In the genomic region with DNA sequence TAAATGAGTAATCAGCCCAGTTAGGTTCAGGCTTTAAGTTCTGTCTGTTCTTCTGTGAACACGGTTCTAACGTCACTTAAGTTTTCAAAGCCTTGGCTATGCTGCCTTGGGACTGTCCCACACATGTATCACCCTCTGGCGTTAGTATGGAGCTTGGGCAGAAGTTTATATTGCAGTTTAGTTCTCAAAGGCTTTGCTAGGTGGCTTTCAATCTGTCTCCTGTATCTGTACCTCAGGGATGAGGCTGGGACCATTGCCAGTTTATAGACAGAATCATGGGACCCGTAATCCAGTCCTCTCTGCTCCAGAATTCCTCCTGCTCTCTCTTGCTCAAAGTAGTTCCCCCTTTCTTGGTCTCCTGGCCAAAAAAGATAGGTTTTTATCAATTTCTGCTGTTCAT, we compare ENCODE assay signal across 1 cellular context.
TF ChIP-seq lines count a peak whose summit lies in the region.

No MANE protein-coding gene starts in this region.

TF ChIP-seq in HepG2, 621 proteins besides CTCF, POLR2A, EP300 and RAD21 (continued from another document and continues in another):
- no peak for TF ChIP-seq TIGD3 (CRISPR knock-in tag; IDR thresholded peaks at IDR 0.05; ENCODE audit: borderline replicate concordance)
- TF ChIP-seq, protein P1, sequence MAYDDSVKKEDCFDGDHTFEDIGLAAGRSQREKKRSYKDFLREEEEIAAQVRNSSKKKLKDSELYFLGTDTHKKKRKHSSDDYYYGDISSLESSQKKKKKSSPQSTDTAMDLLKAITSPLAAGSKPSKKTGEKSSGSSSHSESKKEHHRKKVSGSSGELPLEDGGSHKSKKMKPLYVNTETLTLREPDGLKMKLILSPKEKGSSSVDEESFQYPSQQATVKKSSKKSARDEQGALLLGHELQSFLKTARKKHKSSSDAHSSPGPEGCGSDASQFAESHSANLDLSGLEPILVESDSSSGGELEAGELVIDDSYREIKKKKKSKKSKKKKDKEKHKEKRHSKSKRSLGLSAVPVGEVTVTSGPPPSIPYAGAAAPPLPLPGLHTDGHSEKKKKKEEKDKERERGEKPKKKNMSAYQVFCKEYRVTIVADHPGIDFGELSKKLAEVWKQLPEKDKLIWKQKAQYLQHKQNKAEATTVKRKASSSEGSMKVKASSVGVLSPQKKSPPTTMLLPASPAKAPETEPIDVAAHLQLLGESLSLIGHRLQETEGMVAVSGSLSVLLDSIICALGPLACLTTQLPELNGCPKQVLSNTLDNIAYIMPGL (CRISPR knock-in tag; IDR thresholded peaks at IDR 0.05; ENCODE audit: borderline replicate concordance in 1 of 2, low read depth in 1 of 2) = peak; percentile 60 to 77; a peak in 3 of 4 replicates
- 0 out of 2 replicates have a peak, but pooled peaks have one; percentile 2 for TF ChIP-seq CEBPG (CRISPR knock-in tag; IDR thresholded peaks at IDR 0.05)
- 0 out of 2 replicates have a peak, but pooled peaks have one; percentile 13 for TF ChIP-seq GATAD2A (CRISPR knock-in tag; IDR thresholded peaks at IDR 0.05)
- TF ChIP-seq ZNF232 (CRISPR knock-in tag; IDR thresholded peaks at IDR 0.05; ENCODE audit: borderline replicate concordance) = 0 out of 2 replicates have a peak, but pooled peaks have one; percentile 29
- TF ChIP-seq CSRNP1 (CRISPR knock-in tag; IDR thresholded peaks at IDR 0.05) = no peak
- TF ChIP-seq, protein P2, sequence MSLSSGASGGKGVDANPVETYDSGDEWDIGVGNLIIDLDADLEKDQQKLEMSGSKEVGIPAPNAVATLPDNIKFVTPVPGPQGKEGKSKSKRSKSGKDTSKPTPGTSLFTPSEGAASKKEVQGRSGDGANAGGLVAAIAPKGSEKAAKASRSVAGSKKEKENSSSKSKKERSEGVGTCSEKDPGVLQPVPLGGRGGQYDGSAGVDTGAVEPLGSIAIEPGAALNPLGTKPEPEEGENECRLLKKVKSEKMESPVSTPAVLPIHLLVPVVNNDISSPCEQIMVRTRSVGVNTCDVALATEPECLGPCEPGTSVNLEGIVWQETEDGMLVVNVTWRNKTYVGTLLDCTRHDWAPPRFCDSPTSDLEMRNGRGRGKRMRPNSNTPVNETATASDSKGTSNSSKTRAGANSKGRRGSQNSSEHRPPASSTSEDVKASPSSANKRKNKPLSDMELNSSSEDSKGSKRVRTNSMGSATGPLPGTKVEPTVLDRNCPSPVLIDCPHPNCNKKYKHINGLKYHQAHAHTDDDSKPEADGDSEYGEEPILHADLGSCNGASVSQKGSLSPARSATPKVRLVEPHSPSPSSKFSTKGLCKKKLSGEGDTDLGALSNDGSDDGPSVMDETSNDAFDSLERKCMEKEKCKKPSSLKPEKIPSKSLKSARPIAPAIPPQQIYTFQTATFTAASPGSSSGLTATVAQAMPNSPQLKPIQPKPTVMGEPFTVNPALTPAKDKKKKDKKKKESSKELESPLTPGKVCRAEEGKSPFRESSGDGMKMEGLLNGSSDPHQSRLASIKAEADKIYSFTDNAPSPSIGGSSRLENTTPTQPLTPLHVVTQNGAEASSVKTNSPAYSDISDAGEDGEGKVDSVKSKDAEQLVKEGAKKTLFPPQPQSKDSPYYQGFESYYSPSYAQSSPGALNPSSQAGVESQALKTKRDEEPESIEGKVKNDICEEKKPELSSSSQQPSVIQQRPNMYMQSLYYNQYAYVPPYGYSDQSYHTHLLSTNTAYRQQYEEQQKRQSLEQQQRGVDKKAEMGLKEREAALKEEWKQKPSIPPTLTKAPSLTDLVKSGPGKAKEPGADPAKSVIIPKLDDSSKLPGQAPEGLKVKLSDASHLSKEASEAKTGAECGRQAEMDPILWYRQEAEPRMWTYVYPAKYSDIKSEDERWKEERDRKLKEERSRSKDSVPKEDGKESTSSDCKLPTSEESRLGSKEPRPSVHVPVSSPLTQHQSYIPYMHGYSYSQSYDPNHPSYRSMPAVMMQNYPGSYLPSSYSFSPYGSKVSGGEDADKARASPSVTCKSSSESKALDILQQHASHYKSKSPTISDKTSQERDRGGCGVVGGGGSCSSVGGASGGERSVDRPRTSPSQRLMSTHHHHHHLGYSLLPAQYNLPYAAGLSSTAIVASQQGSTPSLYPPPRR (CRISPR knock-in tag; IDR thresholded peaks at IDR 0.05; ENCODE audit: borderline replicate concordance) = no peak
- TF ChIP-seq KLF11 (CRISPR knock-in tag; IDR thresholded peaks at IDR 0.05) = 0 out of 2 replicates have a peak, but pooled peaks have one; percentile 53
- TF ChIP-seq FOXA3 (CRISPR knock-in tag; IDR thresholded peaks at IDR 0.05) = peak; percentile 25; the same call in 1 of the 2 replicates
- TF ChIP-seq ZKSCAN8 (CRISPR knock-in tag; IDR thresholded peaks at IDR 0.05; ENCODE audit: borderline replicate concordance) = 0 out of 2 replicates have a peak, but pooled peaks have one; percentile 39
- TF ChIP-seq ERF (CRISPR knock-in tag; IDR thresholded peaks at IDR 0.05) = 0 out of 2 replicates have a peak, but pooled peaks have one; percentile 11
- TF ChIP-seq HNF1A (IDR thresholded peaks at IDR 0.05; ENCODE audit: low read depth) = no peak
- no peak for TF ChIP-seq HNF1A (CRISPR knock-in tag; IDR thresholded peaks at IDR 0.05; ENCODE audit: borderline replicate concordance)
- peak; percentile 23; the same call in 1 of the 2 replicates for TF ChIP-seq MED1 (CRISPR knock-in tag; IDR thresholded peaks at IDR 0.05)
- TF ChIP-seq ZNF644 (CRISPR knock-in tag; IDR thresholded peaks at IDR 0.05; ENCODE audit: low read depth) = peak; percentile 58
- no peak for TF ChIP-seq FOXA1 (IDR thresholded peaks at IDR 0.05)
- TF ChIP-seq FOXA1 (CRISPR knock-in tag; IDR thresholded peaks at IDR 0.05) = no peak
- TF ChIP-seq SOX6 (IDR thresholded peaks at IDR 0.05) = no peak
- TF ChIP-seq SOX6 (CRISPR knock-in tag; IDR thresholded peaks at IDR 0.05) = peak; percentile 24; the same call in 1 of the 2 replicates
- no peak for TF ChIP-seq ZNF720 (CRISPR knock-in tag; IDR thresholded peaks at IDR 0.05)
- TF ChIP-seq ZFP36 (IDR thresholded peaks at IDR 0.05; ENCODE audit: borderline replicate concordance, low read depth, low read length, partially characterized antibody) = no peak
- TF ChIP-seq RERE (CRISPR knock-in tag; IDR thresholded peaks at IDR 0.05; ENCODE audit: low read depth) = no peak
- no peak for TF ChIP-seq ZNF136 (CRISPR knock-in tag; IDR thresholded peaks at IDR 0.05; ENCODE audit: low read depth)
- TF ChIP-seq, protein P3, sequence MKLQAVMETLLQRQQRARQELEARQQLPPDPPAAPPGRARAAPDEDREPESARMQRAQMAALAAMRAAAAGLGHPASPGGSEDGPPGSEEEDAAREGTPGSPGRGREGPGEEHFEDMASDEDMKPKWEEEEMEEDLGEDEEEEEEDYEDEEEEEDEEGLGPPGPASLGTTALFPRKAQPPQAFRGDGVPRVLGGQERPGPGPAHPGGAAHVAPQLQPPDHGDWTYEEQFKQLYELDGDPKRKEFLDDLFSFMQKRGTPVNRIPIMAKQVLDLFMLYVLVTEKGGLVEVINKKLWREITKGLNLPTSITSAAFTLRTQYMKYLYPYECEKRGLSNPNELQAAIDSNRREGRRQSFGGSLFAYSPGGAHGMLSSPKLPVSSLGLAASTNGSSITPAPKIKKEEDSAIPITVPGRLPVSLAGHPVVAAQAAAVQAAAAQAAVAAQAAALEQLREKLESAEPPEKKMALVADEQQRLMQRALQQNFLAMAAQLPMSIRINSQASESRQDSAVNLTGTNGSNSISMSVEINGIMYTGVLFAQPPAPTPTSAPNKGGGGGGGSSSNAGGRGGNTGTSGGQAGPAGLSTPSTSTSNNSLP (IDR thresholded peaks at IDR 0.05; ENCODE audit: low read depth, low read length) = peak; percentile 64; the same call in 1 of the 2 replicates
- no peak for TF ChIP-seq PRPF4 (IDR thresholded peaks at IDR 0.05; ENCODE audit: low read depth, low read length, poor library complexity, severe bottlenecking)
- TF ChIP-seq SMAD1 (CRISPR knock-in tag; IDR thresholded peaks at IDR 0.05; ENCODE audit: borderline replicate concordance, low read depth) = no peak
- TF ChIP-seq PHF21A (CRISPR knock-in tag; IDR thresholded peaks at IDR 0.05) = peak; percentile 30; the same call in 1 of the 2 replicates
